8 cellular contexts compared by ENCODE assay signal in genomic region chrX:85084770-85085393, GRCh38.
DNase-seq lines count a peak whose midpoint lies in the region; ATAC-seq and TF ChIP-seq lines count a peak whose summit lies in the region.

No MANE protein-coding gene starts in this region.

- no peak overlapping the region for H2BK15ac ChIP-seq in mesenchymal stem cell (ENCODE audit: low read depth, poor library complexity, severe bottlenecking)

- no peaks in the 10 kb centered on the region for H3K79me1 ChIP-seq in mesenchymal stem cell (replicated peaks; ENCODE audit: low read length, poor library complexity, severe bottlenecking)

- no peak overlapping the region for H3K9ac ChIP-seq in mesenchymal stem cell (ENCODE audit: low read length)

- H2BK12ac ChIP-seq in mesenchymal stem cell (ENCODE audit: low read length in 2 of 2): no peak overlapping the region

- no peak overlapping the region for H2AK5ac ChIP-seq in mesenchymal stem cell (ENCODE audit: low read length, severe bottlenecking)

- no peak overlapping the region for H3K14ac ChIP-seq in mesenchymal stem cell (ENCODE audit: low read length in 2 of 2)

- no peaks in the 10 kb centered on the region for H3K9me3 ChIP-seq in mesenchymal stem cell (ENCODE audit: control insufficient read depth, low read length)

- no peak overlapping the region for H3K4me2 ChIP-seq in mesenchymal stem cell (ENCODE audit: low read length, poor library complexity, severe bottlenecking)

- H3K27me3 Mint-ChIP-seq in chondrocyte (ENCODE audit: low read depth): no peaks in the 10 kb centered on the region

- no peak overlapping the region for H4K8ac ChIP-seq in mesenchymal stem cell (ENCODE audit: low read length)

- no peak overlapping the region for H2BK120ac ChIP-seq in mesenchymal stem cell (ENCODE audit: low read depth, low read length)

- no peak overlapping the region for H3K4ac ChIP-seq in mesenchymal stem cell (ENCODE audit: low read depth in 1 of 2, low read length in 2 of 2)

- no peak overlapping the region for H3K27ac ChIP-seq in mesenchymal stem cell (ENCODE audit: low read length, poor library complexity, severe bottlenecking)

- no peaks in the 10 kb centered on the region for H3K9me3 Mint-ChIP-seq in chondrocyte (ENCODE audit: low read depth)

- H3K36me3 ChIP-seq in mesenchymal stem cell (ENCODE audit: control insufficient read depth in 1 of 2, insufficient read depth in 2 of 2, low read depth in 1 of 2, low read length in 2 of 2): peaks cover 0 to 19% of the 10 kb centered on the region in 2 experiments

- WGBS in mesenchymal stem cell: no CpG with 5 or more reads among the region's 2 CpGs

- H3K23ac ChIP-seq in mesenchymal stem cell (ENCODE audit: low read length in 2 of 2): no peak overlapping the region

- H3K27ac Mint-ChIP-seq in chondrocyte (ENCODE audit: unreplicated experiment): no peak overlapping the region

- TF ChIP-seq CTCF in AG04449 (IDR thresholded peaks at IDR 0.05; ENCODE audit: insufficient read depth, low read length, missing control alignments) (peak; percentile 67), chondrocyte (IDR thresholded peaks at IDR 0.05) (peak; percentile 92)

- no peaks in the 10 kb centered on the region for H3K4me1 ChIP-seq in mesenchymal stem cell (ENCODE audit: control insufficient read depth, insufficient read depth, low read depth, low read length)

- POLR2A ChIA-PET in AG04449 (lab: Yijun Ruan, JAX): no interaction called here

- ATAC-seq in HG02610 (IDR thresholded peaks at IDR 0.05; ENCODE audit: unreplicated experiment) (peak; percentile 60), HG02884 (IDR thresholded peaks at IDR 0.05; ENCODE audit: unreplicated experiment) (no peak)

- H3K18ac ChIP-seq in mesenchymal stem cell (ENCODE audit: low read depth in 1 of 2, low read length in 2 of 2): no peak overlapping the region

- peaks cover 14% of the 10 kb centered on the region for H3K36me3 Mint-ChIP-seq in chondrocyte (ENCODE audit: low read depth)

- H3K4me3 ChIP-seq in AG04449 (ENCODE audit: low read depth, low read length): no peak overlapping the region
- H3K4me3 ChIP-seq in mesenchymal stem cell (ENCODE audit: insufficient read depth in 1 of 2, low read depth in 1 of 2, low read length in 2 of 2): no peak overlapping the region

- no peak for DNase-seq in AG04449 (ENCODE audit: low read depth, low spot score)
- DNase-seq in GM03348 (ENCODE audit: low spot score): peak; percentile 14
- peak; percentile 0 for DNase-seq in NCI-H345 treated with DMSO at 0.1 percent for 48 hours (lab: John Stamatoyannopoulos, UW; ENCODE audit: unreplicated experiment)
- DNase-seq in chondrocyte (ENCODE audit: low spot score): no peak
- peak; percentile 37 for DNase-seq in mesenchymal stem cell
- DNase-seq in HK-2 (ENCODE audit: unreplicated experiment): no peak

- H3K27me3 ChIP-seq in mesenchymal stem cell (ENCODE audit: control insufficient read depth in 1 of 2, insufficient read depth in 1 of 2, low read length in 2 of 2): no peaks in the 10 kb centered on the region

- no peak overlapping the region for H4K91ac ChIP-seq in mesenchymal stem cell (ENCODE audit: low read length)

- CTCF ChIA-PET in AG04449 (lab: Yijun Ruan, JAX): interaction anchor here (0.7 to 2.4 kb wide), 5 partner anchors 8 to 458 kb away, joined by 3 to 10 read pairs (median 3); no protein-coding TSS in a partner anchor

- H2AFZ ChIP-seq in mesenchymal stem cell (ENCODE audit: low read depth, low read length): no peak overlapping the region

- no peaks in the 10 kb centered on the region for H3K4me1 Mint-ChIP-seq in chondrocyte (ENCODE audit: low read depth)

- no peak overlapping the region for H3K4me3 Mint-ChIP-seq in chondrocyte (ENCODE audit: unreplicated experiment)

- H2BK5ac ChIP-seq in mesenchymal stem cell (ENCODE audit: low read depth, low read length, poor library complexity, severe bottlenecking): no peak overlapping the region

Comparison
In these comparisons a context has a peak if more than half of its experiments do, and no peak if none do; other contexts are left out.
1. DNase-seq: peak in GM03348 (single experiment), NCI-H345 treated with DMSO at 0.1 percent for 48 hours (single experiment) and mesenchymal stem cell (single experiment); none in AG04449 (single experiment), chondrocyte (single experiment) and HK-2 (single experiment).